In the genomic region with DNA sequence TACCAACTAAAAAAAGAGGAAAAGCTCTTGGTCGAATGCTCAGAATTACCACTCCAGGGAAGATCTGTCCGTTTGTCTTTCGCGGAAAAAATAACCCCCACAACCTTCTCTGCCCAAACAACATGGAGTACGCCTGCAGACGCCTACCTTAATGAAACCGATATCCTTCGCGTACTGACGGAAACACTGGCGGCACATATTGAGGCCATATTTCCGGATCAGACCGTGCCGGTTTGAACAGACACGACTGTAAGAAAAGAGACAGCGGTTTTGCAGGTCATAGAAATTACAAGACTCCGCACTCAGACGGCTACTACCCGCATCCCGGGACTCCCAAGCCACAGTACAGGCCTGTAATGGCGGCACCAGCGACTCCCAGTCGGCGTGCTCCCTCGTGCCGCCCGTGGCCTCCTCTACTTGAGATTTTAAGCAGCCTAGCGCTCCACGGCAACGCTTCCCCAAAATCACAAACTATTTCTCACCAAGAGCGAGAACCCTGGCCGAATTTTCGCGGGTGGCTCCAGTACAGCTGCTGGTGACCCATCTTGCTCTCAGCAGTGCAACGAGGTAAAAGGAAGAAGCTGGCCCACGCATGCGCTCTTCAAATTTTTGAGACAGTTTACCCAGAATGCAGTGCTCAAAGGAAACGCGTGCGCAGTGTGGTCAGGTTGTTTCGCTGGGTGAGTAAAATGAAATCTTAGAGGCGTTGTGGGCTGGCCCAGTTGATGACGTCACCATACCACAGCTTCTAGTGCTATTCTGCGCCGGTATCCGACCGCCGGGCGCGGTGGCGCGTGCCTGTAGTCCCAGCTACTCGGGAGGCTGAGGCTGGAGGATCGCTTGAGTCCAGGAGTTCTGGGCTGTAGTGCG, we compare ENCODE assay signal across 8 cellular contexts. TPM values are rescaled to one million over a fixed set of nuclear protein-coding genes. Genes with fewer than 3 reads are reported as not detected.
A peak's percentile ranks its signal among the peaks of the same experiment; 100 is the strongest.
DNase-seq lines count a peak whose midpoint lies in the region; ATAC-seq, FAIRE-seq and TF ChIP-seq lines count a peak whose summit lies in the region.

A gene (minus strand): TSS at position 578 of the 870 bp plus-strand sequence. CDS start 34 bp downstream, at position 544.

- H3K36me3 ChIP-seq in right atrium auricular region (peaks cover 18% of the 10 kb centered on the region), psoas muscle (ENCODE audit: insufficient read depth in 1 of 2, low read depth in 1 of 2) (peaks cover 7 to 34% of the 10 kb centered on the region in 2 donors)

- H3K27me3 ChIP-seq in right atrium auricular region: no peaks in the 10 kb centered on the region
- H3K27me3 ChIP-seq in psoas muscle (ENCODE audit: insufficient read depth in 3 of 3, low read length in 2 of 3): no peaks in the 10 kb centered on the region

- intact Hi-C loops in T-helper 2 cell treated with Interferon-gamma antibody and Interleukin-4, amounts not matched to agents 100 ng/mL and 5 ng/mL, for 36 hours (cut with micrococcal nuclease): loop anchor here (1.0 to 5.0 kb wide), 10 partner anchors 8 to 727 kb away; a partner anchor contains a TSS
- intact Hi-C loops in psoas muscle (cut with DNase I): loop anchor here in 1 of 2 donors (5.0 kb wide), 1 partner anchor 36 kb away; a partner anchor contains a TSS

- no peak for TF ChIP-seq CTCF in right atrium auricular region (IDR thresholded peaks at IDR 0.05)
- TF ChIP-seq CTCF in psoas muscle (IDR thresholded peaks at IDR 0.05): no peak

- peak; percentile 96 for FAIRE-seq in urothelium cell line (lab: Jason Lieb, UNC)

- H3K27ac ChIP-seq in right atrium auricular region: peak within 1 kb of the TSS; percentile 84 to 95
- H3K27ac ChIP-seq in psoas muscle: peak within 1 kb of the TSS; percentile 90

- WGBS in psoas muscle, 3 donors: 0% methylated on average over 50 to 54 of the region's 55 CpGs

- DNase-seq in NCI-H187 treated with DMSO at 0.1 percent for 48 hours (lab: John Stamatoyannopoulos, UW) (peak; percentile 97), anterior cingulate cortex (lab: John Stamatoyannopoulos, UW) (peak; percentile 85 to 100 (median 94)), right atrium auricular region (ENCODE audit: low spot score) (peak; percentile 100), psoas muscle (peak; percentile 97 to 99), urothelium cell line (ENCODE audit: low spot score) (peak; percentile 100)

- H3K4me1 ChIP-seq in right atrium auricular region: peaks cover 0 to 24% of the 10 kb centered on the region in 2 donors
- peaks cover 20% of the 10 kb centered on the region for H3K4me1 ChIP-seq in psoas muscle

- H3K9me3 ChIP-seq in right atrium auricular region (no peaks in the 10 kb centered on the region), psoas muscle (no peaks in the 10 kb centered on the region)

- H3K4me3 ChIP-seq in right atrium auricular region: peak within 1 kb of the TSS; percentile 79 to 91
- H3K4me3 ChIP-seq in psoas muscle: peak within 1 kb of the TSS; percentile 72

- peak; percentile 85 for ATAC-seq in GM18499 (IDR thresholded peaks at IDR 0.05; ENCODE audit: insufficient read depth, unreplicated experiment)
- peak; percentile 84 for ATAC-seq in HG02943 (IDR thresholded peaks at IDR 0.05; ENCODE audit: low read depth, unreplicated experiment)
- peak; percentile 95 to 97 (median 96) for ATAC-seq in psoas muscle

RNA-seq across cellular contexts. Expression of the gene that starts here (rescaled TPM):
- 2,033 and 2,075 TPM in 2 replicates for total RNA-seq in T-helper 2 cell treated with Interferon-gamma antibody and Interleukin-4, amounts not matched to agents 100 ng/mL and 5 ng/mL, for 36 hours
- total RNA-seq in right atrium auricular region: 1,000 to 10,000 TPM; 1,499 to 8,459 TPM
- 1,000 to 10,000 TPM in 3 of 4 donors, 100 to 1,000 TPM in 1; 835 to 1,213 (median 1,105) TPM for total RNA-seq in psoas muscle
- polyA plus RNA-seq in psoas muscle: 1,000 to 10,000 TPM; 2,670 to 3,711 (median 3,167) TPM

Comparison
In these comparisons a context has a peak if more than half of its experiments do, and no peak if none do; other contexts are left out.
1. Peak in every context shown above with its lines: DNase-seq, ATAC-seq, H3K4me3 ChIP-seq and H3K27ac ChIP-seq.